Comparison of ENCODE assay signal across 14 cellular contexts in genomic region chr17:73610331-73610911, GRCh38.
"Had no signal": no experiment of that assay in that cellular context is flagged by ENCODE, and none has a peak within 500 bp of the region (broad histone marks: within the 10 kb centered on the region; RNA-seq: fewer than 3 reads in every experiment).

No MANE protein-coding gene starts in this region.

- H3K36me3 ChIP-seq: ascending aorta, transverse colon had no signal

- ATAC-seq: activated naive CD8-positive, alpha-beta T cell treated with anti-CD3 and anti-CD28 coated beads, Interleukin-2, amount 50 U/mL, for 24 hours; left colon; naive thymus-derived CD4-positive, alpha-beta T cell had no signal

- H3K9me2 ChIP-seq: SK-N-SH had no signal

- H3K27me3 Mint-ChIP-seq: activated B cell treated with CpG ODN at 0.5 μM for 24 hours; activated CD4-positive, alpha-beta T cell treated with anti-CD3 and anti-CD28 coated beads, Interleukin-2, amount 10 ng/mL, durations not matched to agents 24 days and 14 days; activated naive CD8-positive, alpha-beta T cell treated with anti-CD3 and anti-CD28 coated beads, Interleukin-2, amount 50 U/mL, for 24 hours had no signal

- DNase-seq: activated B cell treated with CpG ODN at 0.5 μM for 24 hours; activated CD4-positive, alpha-beta T cell treated with anti-CD3 and anti-CD28 coated beads, Interleukin-2, amount 10 ng/mL, durations not matched to agents 24 days and 14 days; activated naive CD4-positive, alpha-beta T cell treated with Interleukin-2 at 50 U/mL for 16 hours; activated naive CD8-positive, alpha-beta T cell treated with anti-CD3 and anti-CD28 coated beads, Interleukin-2, amount 50 U/mL, for 24 hours; cortex of kidney; effector CD8-positive, alpha-beta T cell; left colon; naive thymus-derived CD4-positive, alpha-beta T cell; SK-N-SH; transverse colon had no signal

- H3K27ac ChIP-seq: ascending aorta, epithelial cell of prostate, skin epidermis, transverse colon had no signal

- H3K4me2 ChIP-seq: SK-N-SH had no signal

- H3K27ac Mint-ChIP-seq: activated B cell treated with CpG ODN at 0.5 μM for 24 hours; activated CD4-positive, alpha-beta T cell treated with anti-CD3 and anti-CD28 coated beads, Interleukin-2, amount 10 ng/mL, durations not matched to agents 24 days and 14 days; activated naive CD8-positive, alpha-beta T cell treated with anti-CD3 and anti-CD28 coated beads, Interleukin-2, amount 50 U/mL, for 24 hours had no signal

- H3K4me1 ChIP-seq: ascending aorta, transverse colon had no signal

- H3K4me3 Mint-ChIP-seq: activated B cell treated with CpG ODN at 0.5 μM for 24 hours; activated CD4-positive, alpha-beta T cell treated with anti-CD3 and anti-CD28 coated beads, Interleukin-2, amount 10 ng/mL, durations not matched to agents 24 days and 14 days; activated naive CD8-positive, alpha-beta T cell treated with anti-CD3 and anti-CD28 coated beads, Interleukin-2, amount 50 U/mL, for 24 hours; naive thymus-derived CD4-positive, alpha-beta T cell had no signal

- H3K9me3 Mint-ChIP-seq: activated B cell treated with CpG ODN at 0.5 μM for 24 hours; activated CD4-positive, alpha-beta T cell treated with anti-CD3 and anti-CD28 coated beads, Interleukin-2, amount 10 ng/mL, durations not matched to agents 24 days and 14 days; activated naive CD8-positive, alpha-beta T cell treated with anti-CD3 and anti-CD28 coated beads, Interleukin-2, amount 50 U/mL, for 24 hours; naive thymus-derived CD4-positive, alpha-beta T cell had no signal

- H3K9ac ChIP-seq: SK-N-SH had no signal

- H3K9me3 ChIP-seq: ascending aorta, SK-N-SH, transverse colon had no signal

- H3K27me3 ChIP-seq: ascending aorta, transverse colon had no signal

- H3K4me3 ChIP-seq: ascending aorta, lung, skin epidermis, transverse colon had no signal

- H3K4me1 Mint-ChIP-seq: activated naive CD8-positive, alpha-beta T cell treated with anti-CD3 and anti-CD28 coated beads, Interleukin-2, amount 50 U/mL, for 24 hours had no signal
